27 cellular contexts compared by ENCODE assay signal in genomic region chr4:7309176-7309575, GRCh38.
"Had no signal": no experiment of that assay in that cellular context is flagged by ENCODE, and none has a peak within 500 bp of the region (broad histone marks: within the 10 kb centered on the region; RNA-seq: fewer than 3 reads in every experiment).

No MANE protein-coding gene starts in this region.

- H3K36me3 ChIP-seq: thoracic aorta, upper lobe of left lung had no signal

- H3K4me1 Mint-ChIP-seq: activated CD4-positive, alpha-beta T cell treated with anti-CD3 and anti-CD28 coated beads, Interleukin-2, amount 10 ng/mL, durations not matched to agents 7 days and 5 days; activated CD8-positive, alpha-beta memory T cell treated with anti-CD3 and anti-CD28 coated beads, Interleukin-2, amount 10 ng/mL, durations not matched to agents 7 days and 5 days; activated naive CD8-positive, alpha-beta T cell treated with anti-CD3 and anti-CD28 coated beads, Interleukin-2, amount 50 U/mL, for 24 hours; naive B cell; stimulated activated naive B cell treated with anti-CD40 and anti-IgM and Interleukin-4, amounts not matched to agents 10 μg/mL and 1 μg/mL and 100 μg/mL, for 72 hours; T-cell had no signal

- H3K4me3 Mint-ChIP-seq: activated CD4-positive, alpha-beta T cell treated with anti-CD3 and anti-CD28 coated beads, Interleukin-2, amount 10 ng/mL, durations not matched to agents 7 days and 5 days; activated CD8-positive, alpha-beta memory T cell treated with anti-CD3 and anti-CD28 coated beads, Interleukin-2, amount 10 ng/mL, durations not matched to agents 7 days and 5 days; activated CD8-positive, alpha-beta T cell treated with anti-CD3 and anti-CD28 coated beads for 36 hours; activated naive CD8-positive, alpha-beta T cell treated with anti-CD3 and anti-CD28 coated beads, Interleukin-2, amount 50 U/mL, for 24 hours; activated T-helper 1 cell treated with anti-CD3 and anti-CD28 coated beads, Interleukin-12 subunit alpha, Interleukin-12 subunit beta, Interleukin-2, Interleukin-4 antibody, amounts not matched to agents 30 ng/mL and 10 ng/mL and 1 ng/mL, durations not matched to agents 14 hours and 24 hours and 36 hours; naive B cell; neural crest cell; stimulated activated naive B cell treated with anti-CD40 and anti-IgM and Interleukin-4, amounts not matched to agents 10 μg/mL and 1 μg/mL and 100 μg/mL, for 72 hours; T-cell had no signal

- DNase-seq: activated CD4-positive, alpha-beta T cell treated with anti-CD3 and anti-CD28 coated beads, Interleukin-2, amount 10 ng/mL, durations not matched to agents 7 days and 5 days; activated CD4-positive, CD25-positive, alpha-beta regulatory T cell treated with anti-CD3 and anti-CD28 coated beads, Interleukin-2, amount 50 U/mL, for 72 hours; activated CD8-positive, alpha-beta memory T cell treated with anti-CD3 and anti-CD28 coated beads, Interleukin-2, amount 10 ng/mL, durations not matched to agents 7 days and 5 days; activated CD8-positive, alpha-beta T cell treated with anti-CD3 and anti-CD28 coated beads for 36 hours; activated gamma-delta T cell; activated naive CD4-positive, alpha-beta T cell treated with anti-CD3 and anti-CD28 coated beads, Interleukin-2, amount 50 U/mL, for 16 hours; activated naive CD8-positive, alpha-beta T cell treated with anti-CD3 and anti-CD28 coated beads, Interleukin-2, amount 50 U/mL, for 24 hours; activated T-cell treated with anti-CD3 and anti-CD28 coated beads for 4 hours; anterior cingulate cortex; body of pancreas; caudate nucleus; dermis blood vessel endothelial cell; effector memory CD4-positive, alpha-beta T cell; foreskin melanocyte; hippocampal formation; naive B cell; stimulated activated CD4-positive, alpha-beta T cell treated with anti-CD3 and anti-CD28 coated beads, Interleukin-2, amount 100 ng/mL, for 48 hours; stimulated activated CD8-positive, alpha-beta memory T cell treated with anti-CD3 and anti-CD28 coated beads, Interleukin-4, amount 100 ng/mL, for 48 hours; stimulated activated naive B cell treated with anti-CD40 and anti-IgM and Interleukin-4, amounts not matched to agents 10 μg/mL and 1 μg/mL and 100 μg/mL, for 72 hours; T-cell; upper lobe of left lung; WERI-Rb-1 had no signal

- H3K9me3 ChIP-seq: body of pancreas, thoracic aorta, upper lobe of left lung had no signal

- H3K27ac ChIP-seq: body of pancreas, thoracic aorta, upper lobe of left lung, WERI-Rb-1 had no signal

- H3K4me3 ChIP-seq: body of pancreas, lung, thoracic aorta, upper lobe of left lung had no signal

- H3K36me3 Mint-ChIP-seq: activated CD8-positive, alpha-beta memory T cell treated with anti-CD3 and anti-CD28 coated beads, Interleukin-2, amount 10 ng/mL, durations not matched to agents 7 days and 5 days; naive B cell; stimulated activated naive B cell treated with anti-CD40 and anti-IgM and Interleukin-4, amounts not matched to agents 10 μg/mL and 1 μg/mL and 100 μg/mL, for 72 hours; T-cell had no signal

- H3K27ac Mint-ChIP-seq: activated CD4-positive, alpha-beta T cell treated with anti-CD3 and anti-CD28 coated beads, Interleukin-2, amount 10 ng/mL, durations not matched to agents 7 days and 5 days; activated CD8-positive, alpha-beta memory T cell treated with anti-CD3 and anti-CD28 coated beads, Interleukin-2, amount 10 ng/mL, durations not matched to agents 7 days and 5 days; activated CD8-positive, alpha-beta T cell treated with anti-CD3 and anti-CD28 coated beads for 36 hours; activated naive CD8-positive, alpha-beta T cell treated with anti-CD3 and anti-CD28 coated beads, Interleukin-2, amount 50 U/mL, for 24 hours; activated T-helper 1 cell treated with anti-CD3 and anti-CD28 coated beads, Interleukin-12 subunit alpha, Interleukin-12 subunit beta, Interleukin-2, Interleukin-4 antibody, amounts not matched to agents 30 ng/mL and 10 ng/mL and 1 ng/mL, durations not matched to agents 14 hours and 24 hours and 36 hours; stimulated activated naive B cell treated with anti-CD40 and anti-IgM and Interleukin-4, amounts not matched to agents 10 μg/mL and 1 μg/mL and 100 μg/mL, for 72 hours; T-cell had no signal

- H3K27me3 ChIP-seq: upper lobe of left lung had no signal

- H3K27me3 Mint-ChIP-seq: activated CD4-positive, alpha-beta T cell treated with anti-CD3 and anti-CD28 coated beads, Interleukin-2, amount 10 ng/mL, durations not matched to agents 7 days and 5 days; activated CD8-positive, alpha-beta memory T cell treated with anti-CD3 and anti-CD28 coated beads, Interleukin-2, amount 10 ng/mL, durations not matched to agents 7 days and 5 days; stimulated activated naive B cell treated with anti-CD40 and anti-IgM and Interleukin-4, amounts not matched to agents 10 μg/mL and 1 μg/mL and 100 μg/mL, for 72 hours had no signal

- ATAC-seq: activated CD8-positive, alpha-beta memory T cell treated with anti-CD3 and anti-CD28 coated beads, Interleukin-2, amount 10 ng/mL, durations not matched to agents 7 days and 5 days; activated CD8-positive, alpha-beta T cell treated with anti-CD3 and anti-CD28 coated beads for 36 hours; activated naive CD8-positive, alpha-beta T cell treated with anti-CD3 and anti-CD28 coated beads, Interleukin-2, amount 50 U/mL, for 24 hours; body of pancreas; esophagus mucosa; stimulated activated naive B cell treated with anti-CD40 and anti-IgM and Interleukin-4, amounts not matched to agents 10 μg/mL and 1 μg/mL and 100 μg/mL, for 72 hours; T-cell had no signal

- H3K9me3 Mint-ChIP-seq: activated CD4-positive, alpha-beta T cell treated with anti-CD3 and anti-CD28 coated beads, Interleukin-2, amount 10 ng/mL, durations not matched to agents 7 days and 5 days; activated CD8-positive, alpha-beta T cell treated with anti-CD3 and anti-CD28 coated beads for 36 hours; activated naive CD8-positive, alpha-beta T cell treated with anti-CD3 and anti-CD28 coated beads, Interleukin-2, amount 50 U/mL, for 24 hours; activated T-helper 1 cell treated with anti-CD3 and anti-CD28 coated beads, Interleukin-12 subunit alpha, Interleukin-12 subunit beta, Interleukin-2, Interleukin-4 antibody, amounts not matched to agents 30 ng/mL and 10 ng/mL and 1 ng/mL, durations not matched to agents 14 hours and 24 hours and 36 hours; naive B cell; neural crest cell; stimulated activated naive B cell treated with anti-CD40 and anti-IgM and Interleukin-4, amounts not matched to agents 10 μg/mL and 1 μg/mL and 100 μg/mL, for 72 hours; T-cell had no signal

- H3K4me1 ChIP-seq: body of pancreas, upper lobe of left lung had no signal
